ENCODE assay signal across 8 cellular contexts in genomic region chr11:116772443-116773202, GRCh38. TPM values are rescaled to one million over a fixed set of nuclear protein-coding genes. Genes with fewer than 3 reads are reported as not detected.
A peak's percentile ranks its signal among the peaks of the same experiment; 100 is the strongest.
DNase-seq lines count a peak whose midpoint lies in the region; ATAC-seq, FAIRE-seq and TF ChIP-seq lines count a peak whose summit lies in the region.

BUD13 (minus strand) TSS chr11:116772987; CDS start chr11:116772964, 23 bp downstream.

- H3K27ac ChIP-seq in A549 (peak within 1 kb of the TSS; percentile 96 to 100), VCaP (peak within 1 kb of the TSS; percentile 92), iPS-20b (ENCODE audit: low read length) (peak within 1 kb of the TSS; percentile 89), small intestine (ENCODE audit: low read depth in 1 of 2, low read length in 1 of 2) (peak within 1 kb of the TSS; percentile 81 to 92)

- WGBS in A549 (ENCODE audit: missing lambda C conversion rate), result 3% methylated on average over 35 of the region's 73 CpGs
- WGBS in small intestine, 3 donors, result 0 to 1% (median 0%) methylated on average over 71 to 73 of the region's 73 CpGs

- in situ Hi-C loops in T47D (cut with HindIII; ENCODE audit: low pct_unique_long_range_greater_than_20kb, low sequenced_read_pairs), result no loop called here

- ATAC-seq in A549 (peak; percentile 91 to 94), GM18858 (IDR thresholded peaks at IDR 0.05; ENCODE audit: unreplicated experiment) (peak; percentile 66), HG03066 (IDR thresholded peaks at IDR 0.05; ENCODE audit: low read depth, unreplicated experiment) (peak; percentile 83)

- TF ChIP-seq EP300 in A549 (IDR thresholded peaks at IDR 0.05), result peak in 1 of 2 experiments; percentile 15; a peak in 1 of 5 replicates

- DNase-seq in A549 (ENCODE audit: low read depth in 1 of 2, low spot score in 1 of 2) (peak; percentile 77 to 89), NCI-H2196 treated with DMSO at 0.1 percent for 48 hours (lab: John Stamatoyannopoulos, UW; ENCODE audit: unreplicated experiment) (peak; percentile 69), T47D (ENCODE audit: low read depth in 1 of 2, low spot score in 1 of 2) (peak; percentile 88 to 94), small intestine (peak; percentile 91)

- TF ChIP-seq POLR2A in A549 (IDR thresholded peaks at IDR 0.05; ENCODE audit: low read length), result peak; percentile 80

- H3K27me3 ChIP-seq in iPS-20b (ENCODE audit: insufficient read depth, low read length), result no peaks in the 10 kb centered on the region
- no peaks in the 10 kb centered on the region for H3K27me3 ChIP-seq in small intestine (ENCODE audit: control insufficient read depth in 2 of 2, insufficient read depth in 2 of 2, low read length in 2 of 2)

- no peak for TF ChIP-seq CTCF in A549 (IDR thresholded peaks at IDR 0.05)
- TF ChIP-seq CTCF in VCaP (conservative IDR thresholded peaks at IDR 0.05), result no peak; the same call in 1 of the 2 replicates

- peak within 1 kb of the TSS; percentile 98 for H3K9ac ChIP-seq in iPS-20b (ENCODE audit: low read depth, low read length)

- CTCF ChIA-PET in A549 (lab: Yijun Ruan, JAX), result interaction anchor here (1.0 to 1.5 kb wide), 2 partner anchors 30 to 63 kb away, joined by 3 to 4 read pairs; no protein-coding TSS in a partner anchor

- H3K4me3 ChIP-seq in A549 (peak within 1 kb of the TSS; percentile 63), iPS-20b (ENCODE audit: low read length) (peak within 1 kb of the TSS; percentile 97), small intestine (ENCODE audit: low read depth in 1 of 2, low read length in 2 of 2) (peak within 1 kb of the TSS; percentile 83 to 96)

- no peak for TF ChIP-seq RAD21 in A549 (conservative IDR thresholded peaks at IDR 0.05 in 1 of 2, IDR thresholded peaks at IDR 0.05 in 1 of 2)

- peak within 1 kb of the TSS; percentile 87 for H3K4me2 ChIP-seq in A549

- H3K4me1 ChIP-seq in A549, result peaks cover 15% of the 10 kb centered on the region; the same call in 2 of the 3 replicates
- peaks cover 5% of the 10 kb centered on the region; the same call in 1 of the 2 replicates for H3K4me1 ChIP-seq in iPS-20b (ENCODE audit: insufficient read depth, low read length)
- no peaks in the 10 kb centered on the region for H3K4me1 ChIP-seq in small intestine (ENCODE audit: control insufficient read depth in 2 of 2, insufficient read depth in 1 of 2, low read depth in 1 of 2, low read length in 1 of 2)

- POLR2A ChIA-PET in A549 (lab: Yijun Ruan, JAX), result interaction anchor here (1.3 to 1.7 kb wide), 2 partner anchors 15 to 63 kb away, joined by 5 to 6 read pairs; partner anchors contain the start of gene ZPR1

- H3K9me3 ChIP-seq in A549, result no peaks in the 10 kb centered on the region
- H3K9me3 ChIP-seq in iPS-20b (ENCODE audit: insufficient read depth, low read depth, low read length), result no peaks in the 10 kb centered on the region
- H3K9me3 ChIP-seq in small intestine (ENCODE audit: control insufficient read depth, low read depth), result no peaks in the 10 kb centered on the region

- peaks cover 42% of the 10 kb centered on the region for H3K36me3 ChIP-seq in iPS-20b (ENCODE audit: insufficient read depth, low read depth, low read length)
- no peaks in the 10 kb centered on the region for H3K36me3 ChIP-seq in small intestine (ENCODE audit: control insufficient read depth in 2 of 2, insufficient read depth in 2 of 2, low read length in 2 of 2)

- no peak for FAIRE-seq in A549 (lab: Jason Lieb, UNC)
- FAIRE-seq in small intestine (lab: Jason Lieb, UNC), result no peak

TF ChIP-seq in A549, 52 proteins besides CTCF, POLR2A, EP300 and RAD21:
- no peak for TF ChIP-seq NFE2L2 (conservative IDR thresholded peaks at IDR 0.05; ENCODE audit: low read length)
- TF ChIP-seq HOXB5 (CRISPR knock-in tag; IDR thresholded peaks at IDR 0.05), result no peak
- TF ChIP-seq BCL3 (IDR thresholded peaks at IDR 0.05), result peak; percentile 78; the same call in 2 of the 3 replicates
- TF ChIP-seq CEBPB (IDR thresholded peaks at IDR 0.05), result no peak
- TF ChIP-seq PHF8 (IDR thresholded peaks at IDR 0.05; ENCODE audit: borderline replicate concordance, low read depth), result peak; percentile 69; the same call in 1 of the 2 replicates
- no peak for TF ChIP-seq SREBF2 (IDR thresholded peaks at IDR 0.05)
- no peak for TF ChIP-seq CHD2 (IDR thresholded peaks at IDR 0.05; ENCODE audit: low read length, partially characterized antibody)
- no peak for TF ChIP-seq NR3C1 (IDR thresholded peaks at IDR 0.05)
- no peak for TF ChIP-seq KDM1A (IDR thresholded peaks at IDR 0.05; ENCODE audit: low read depth)
- TF ChIP-seq E2F6 (IDR thresholded peaks at IDR 0.05; ENCODE audit: borderline replicate concordance, low read depth), result peak; percentile 33; the same call in 1 of the 2 replicates
- no peak for TF ChIP-seq BHLHE40 (IDR thresholded peaks at IDR 0.05; ENCODE audit: low read depth, low read length)
- no peak for TF ChIP-seq TP53 (CRISPR knock-in tag; IDR thresholded peaks at IDR 0.05)
- TF ChIP-seq HEYL (CRISPR knock-in tag; IDR thresholded peaks at IDR 0.05), result no peak
- TF ChIP-seq ZC3H11A (IDR thresholded peaks at IDR 0.05), result no peak
- TF ChIP-seq MAX (IDR thresholded peaks at IDR 0.05), result peak; percentile 88
- peak; percentile 51; the same call in 1 of the 2 replicates for TF ChIP-seq PBX3 (IDR thresholded peaks at IDR 0.05)
- peak; percentile 74 to 89; a peak in 4 of 5 replicates for TF ChIP-seq JUN (IDR thresholded peaks at IDR 0.05)
- TF ChIP-seq MAZ (IDR thresholded peaks at IDR 0.05; ENCODE audit: borderline replicate concordance, low read depth, low read length), result peak; percentile 80
- no peak for TF ChIP-seq JUNB (IDR thresholded peaks at IDR 0.05)
- TF ChIP-seq HES2 (IDR thresholded peaks at IDR 0.05), result no peak
- TF ChIP-seq GATA3 (IDR thresholded peaks at IDR 0.05; ENCODE audit: borderline replicate concordance), result no peak
- TF ChIP-seq HOXA7 (CRISPR knock-in tag; IDR thresholded peaks at IDR 0.05), result no peak
- no peak for TF ChIP-seq FOXS1 (CRISPR knock-in tag; IDR thresholded peaks at IDR 0.05)
- no peak for TF ChIP-seq HDAC2 (IDR thresholded peaks at IDR 0.05)
- TF ChIP-seq MYC (IDR thresholded peaks at IDR 0.05; ENCODE audit: borderline replicate concordance, low read length), result peak; percentile 21; the same call in 1 of the 2 replicates
- no peak for TF ChIP-seq MAFK (IDR thresholded peaks at IDR 0.05; ENCODE audit: partially characterized antibody)
- no peak for TF ChIP-seq ATOH8 (CRISPR knock-in tag; IDR thresholded peaks at IDR 0.05; ENCODE audit: low read depth)

RNA-seq across cellular contexts. Expression of gene BUD13, which starts in this region (rescaled TPM):
- polyA plus RNA-seq in A549 (2011; rRNA removed) (12.6 and 16.2 TPM in 2 replicates), A549 (2017; fragmentation: RNase III; extraction: RNeasy Plus Mini Kit Qiagen cat#74134 plus additional on column Dnase treatment) (9.8 to 10.9 TPM (median 9.8 TPM) in 3 replicates), small intestine (10 to 100 TPM; 13.6 to 29.1 (median 18.4) TPM)
- polyA plus RNA-seq in A549 (2012; cell fraction: cytosol; rRNA removed), result 8.7 and 9.7 TPM in 2 replicates
- polyA plus RNA-seq in A549 (2012; cell fraction: nucleus; rRNA removed), result 6.7 and 9.8 TPM in 2 replicates
- polyA minus RNA-seq in A549 (2011; rRNA and poly(A)+ RNA removed), result 18.2 and 19.2 TPM in 2 replicates

Comparison
In these comparisons a context has a peak if more than half of its experiments do, and no peak if none do; other contexts are left out.
1. Peak in every context shown above with its lines: DNase-seq, ATAC-seq, H3K4me3 ChIP-seq and H3K27ac ChIP-seq.